ENCODE assay signal across 17 cellular contexts in genomic region chr5:179153341-179153901, GRCh38.
"Had no signal": no experiment of that assay in that cellular context is flagged by ENCODE, and none has a peak within 500 bp of the region (broad histone marks: within the 10 kb centered on the region; RNA-seq: fewer than 3 reads in every experiment).

No MANE protein-coding gene starts in this region.

- H3K9me3 ChIP-seq: mucosa of descending colon, testis, upper lobe of left lung had no signal

- H3K36me3 Mint-ChIP-seq: activated naive CD8-positive, alpha-beta T cell treated with anti-CD3 and anti-CD28 coated beads for 36 hours; memory B cell; naive B cell had no signal

- H3K9me3 Mint-ChIP-seq: activated naive CD8-positive, alpha-beta T cell treated with anti-CD3 and anti-CD28 coated beads for 36 hours; activated T-helper 1 cell treated with anti-CD3 and anti-CD28 coated beads, Interleukin-12 subunit alpha, Interleukin-12 subunit beta, Interleukin-2, Interleukin-4 antibody, amounts not matched to agents 30 ng/mL and 10 ng/mL and 1 ng/mL, durations not matched to agents 14 hours and 24 hours and 36 hours; memory B cell; naive B cell had no signal

- H3K27me3 Mint-ChIP-seq: activated naive CD8-positive, alpha-beta T cell treated with anti-CD3 and anti-CD28 coated beads for 36 hours had no signal

- H3K4me1 ChIP-seq: testis, upper lobe of left lung had no signal

- H3K27ac Mint-ChIP-seq: activated naive CD8-positive, alpha-beta T cell treated with anti-CD3 and anti-CD28 coated beads for 36 hours; activated T-helper 1 cell treated with anti-CD3 and anti-CD28 coated beads, Interleukin-12 subunit alpha, Interleukin-12 subunit beta, Interleukin-2, Interleukin-4 antibody, amounts not matched to agents 30 ng/mL and 10 ng/mL and 1 ng/mL, durations not matched to agents 14 hours and 24 hours and 36 hours; memory B cell; naive B cell had no signal

- H3K36me3 ChIP-seq: cardiac muscle cell had no signal

- H3K4me3 ChIP-seq: cardiac muscle cell, dorsolateral prefrontal cortex, mucosa of descending colon, skin epidermis, testis, upper lobe of left lung had no signal

- H3K4me3 Mint-ChIP-seq: activated naive CD8-positive, alpha-beta T cell treated with anti-CD3 and anti-CD28 coated beads for 36 hours; activated T-helper 1 cell treated with anti-CD3 and anti-CD28 coated beads, Interleukin-12 subunit alpha, Interleukin-12 subunit beta, Interleukin-2, Interleukin-4 antibody, amounts not matched to agents 30 ng/mL and 10 ng/mL and 1 ng/mL, durations not matched to agents 14 hours and 24 hours and 36 hours; memory B cell; naive B cell had no signal

- H3K4me1 Mint-ChIP-seq: activated naive CD8-positive, alpha-beta T cell treated with anti-CD3 and anti-CD28 coated beads for 36 hours; memory B cell; naive B cell had no signal

- H3K27ac ChIP-seq: cardiac muscle cell, dorsolateral prefrontal cortex, skin epidermis, testis, upper lobe of left lung had no signal

- H3K27me3 ChIP-seq: cardiac muscle cell, dorsolateral prefrontal cortex, testis, upper lobe of left lung had no signal

- ATAC-seq: activated CD4-positive, CD25-positive, alpha-beta regulatory T cell treated with anti-CD3 and anti-CD28 coated beads, Interleukin-2, amount 50 U/mL, for 24 hours; mucosa of descending colon had no signal

- DNase-seq: activated CD4-positive, alpha-beta T cell treated with anti-CD3 and anti-CD28 coated beads, Interleukin-2, amount 50 U/mL, for 1 hour; activated naive CD4-positive, alpha-beta T cell; activated naive CD8-positive, alpha-beta T cell treated with anti-CD3 and anti-CD28 coated beads for 36 hours; amniotic stem cell; naive B cell; retina; stimulated activated CD4-positive, alpha-beta T cell treated with anti-CD3 and anti-CD28 coated beads, Interleukin-15, amount 100 ng/mL, for 24 hours; stimulated activated CD4-positive, alpha-beta T cell treated with anti-CD3 and anti-CD28 coated beads, Interleukin-2, amount 100 ng/mL, for 48 hours; testis had no signal
